Comparison of ENCODE assay signal across 8 cellular contexts in genomic region chr1:197868751-197869501, GRCh38. TPM values are rescaled to one million over a fixed set of nuclear protein-coding genes. Genes with fewer than 3 reads are reported as not detected.
DNase-seq lines count a peak whose midpoint lies in the region; ATAC-seq and TF ChIP-seq lines count a peak whose summit lies in the region.

No MANE protein-coding gene starts in this region.

- no peaks in the 10 kb centered on the region for H3K9me3 Mint-ChIP-seq in naive thymus-derived CD8-positive, alpha-beta T cell

- POLR2A ChIA-PET in AG04450 (lab: Yijun Ruan, JAX) = interaction anchor here (0.6 kb wide), 1 partner anchor 178 kb away, joined by 6 read pairs; no protein-coding TSS in a partner anchor
- POLR2A ChIA-PET in naive thymus-derived CD8-positive, alpha-beta T cell (lab: Charles Lee) = no interaction called here

- DNase-seq in AG04450 (ENCODE audit: low read depth, low spot score) (peak; percentile 33), GM12864 (ENCODE audit: low read depth) (peak; percentile 21), NCI-H1105 (lab: John Stamatoyannopoulos, UW) (peak; percentile 0), WERI-Rb-1 (peak; percentile 73), erythroblast (lab: John Stamatoyannopoulos, UW) (peak; percentile 43 to 59), nucleus accumbens (lab: John Stamatoyannopoulos, UW) (no peak)
- DNase-seq in naive thymus-derived CD8-positive, alpha-beta T cell = peak in 8 of 10 donors; percentile 9 to 71 (median 36)

- no peak overlapping the region for H3K4me3 Mint-ChIP-seq in naive thymus-derived CD8-positive, alpha-beta T cell

- peak; percentile 95 for ATAC-seq in HG02642 (IDR thresholded peaks at IDR 0.05; ENCODE audit: poor library complexity, unreplicated experiment)
- peak; percentile 85 to 94 for ATAC-seq in naive thymus-derived CD8-positive, alpha-beta T cell

- H3K4me1 Mint-ChIP-seq in naive thymus-derived CD8-positive, alpha-beta T cell = no peaks in the 10 kb centered on the region

- CTCF ChIA-PET in AG04450 (lab: Charles Lee) = interaction anchor here (0.5 to 4.5 kb wide), 48 partner anchors 8 to 551 kb away, joined by 3 to 139 read pairs (median 4); partner anchors contain the start of genes C1orf53 and LHX9

- no peak overlapping the region for H3K4me3 ChIP-seq in AG04450 (ENCODE audit: low read depth, low read length)
- no peak overlapping the region for H3K4me3 ChIP-seq in GM12864 (ENCODE audit: low read depth, low read length)
- no peak overlapping the region for H3K4me3 ChIP-seq in WERI-Rb-1 (ENCODE audit: low read depth, low read length)

- no peaks in the 10 kb centered on the region for H3K36me3 ChIP-seq in WERI-Rb-1

- H3K27me3 ChIP-seq in AG04450 (ENCODE audit: control insufficient read depth, insufficient read depth, low read length) (no peaks in the 10 kb centered on the region), WERI-Rb-1 (ENCODE audit: insufficient read depth, low read depth, severe bottlenecking) (no peaks in the 10 kb centered on the region)

- H3K27ac Mint-ChIP-seq in naive thymus-derived CD8-positive, alpha-beta T cell = no peak overlapping the region

- TF ChIP-seq POLR2A in erythroblast (IDR thresholded peaks at IDR 0.05; ENCODE audit: low read length) = no peak

- no peaks in the 10 kb centered on the region for H3K9me3 ChIP-seq in AG04450 (ENCODE audit: control insufficient read depth, insufficient read depth, low read length)
- no peaks in the 10 kb centered on the region for H3K9me3 ChIP-seq in WERI-Rb-1 (ENCODE audit: severe bottlenecking)

- H3K27ac ChIP-seq in AG04450 (ENCODE audit: low read depth, low read length) (no peak overlapping the region), WERI-Rb-1 (no peak overlapping the region)

- H3K36me3 Mint-ChIP-seq in naive thymus-derived CD8-positive, alpha-beta T cell = no peaks in the 10 kb centered on the region

- peaks cover 0 to 9% (median 2%) of the 10 kb centered on the region in 5 donors for H3K27me3 Mint-ChIP-seq in naive thymus-derived CD8-positive, alpha-beta T cell

- TF ChIP-seq CTCF in AG04450 (IDR thresholded peaks at IDR 0.05; ENCODE audit: low read depth, low read length) (peak; percentile 76), GM12864 (IDR thresholded peaks at IDR 0.05; ENCODE audit: low read depth, low read length, missing control alignments) (peak; percentile 81), WERI-Rb-1 (IDR thresholded peaks at IDR 0.05; ENCODE audit: low read depth, low read length) (peak; percentile 95)

RNA-seq across cellular contexts. Expression of gene C1orf53, which starts 33.5 kb away (rescaled TPM):
- 6.2 and 6.4 TPM in 2 replicates for polyA plus RNA-seq in AG04450 (2011; rRNA removed)
- polyA minus RNA-seq in AG04450 (2011; rRNA and poly(A)+ RNA removed) = 1.6 TPM in 1 of 2 replicates, not detected in the other
- not detected for total RNA-seq in naive thymus-derived CD8-positive, alpha-beta T cell
- polyA plus RNA-seq in naive thymus-derived CD8-positive, alpha-beta T cell = 1 to 10 TPM in 2 of 3 donors, not detected in 1; 1.4 to 2.7 TPM

RNA-seq across cellular contexts. Expression of gene LHX9, which starts 48.2 kb away (rescaled TPM):
- polyA plus RNA-seq in AG04450 (2011; rRNA removed) = not detected in 2 replicates
- 0.14 TPM in 1 of 2 replicates, not detected in the other for polyA minus RNA-seq in AG04450 (2011; rRNA and poly(A)+ RNA removed)
- total RNA-seq in naive thymus-derived CD8-positive, alpha-beta T cell = not detected
- not detected for polyA plus RNA-seq in naive thymus-derived CD8-positive, alpha-beta T cell

Comparison
In these comparisons a context has a peak if more than half of its experiments do, and no peak if none do; other contexts are left out.
1. DNase-seq: peak in AG04450 (single experiment), GM12864 (single experiment), NCI-H1105 (single experiment), WERI-Rb-1 (single experiment), erythroblast (2 of 2) and naive thymus-derived CD8-positive, alpha-beta T cell (8 of 10); none in nucleus accumbens (0 of 56).
2. Peak in every context shown above with its lines, with median percentiles within 50 percentile points of each other: CTCF ChIP-seq.